In the genomic region with DNA sequence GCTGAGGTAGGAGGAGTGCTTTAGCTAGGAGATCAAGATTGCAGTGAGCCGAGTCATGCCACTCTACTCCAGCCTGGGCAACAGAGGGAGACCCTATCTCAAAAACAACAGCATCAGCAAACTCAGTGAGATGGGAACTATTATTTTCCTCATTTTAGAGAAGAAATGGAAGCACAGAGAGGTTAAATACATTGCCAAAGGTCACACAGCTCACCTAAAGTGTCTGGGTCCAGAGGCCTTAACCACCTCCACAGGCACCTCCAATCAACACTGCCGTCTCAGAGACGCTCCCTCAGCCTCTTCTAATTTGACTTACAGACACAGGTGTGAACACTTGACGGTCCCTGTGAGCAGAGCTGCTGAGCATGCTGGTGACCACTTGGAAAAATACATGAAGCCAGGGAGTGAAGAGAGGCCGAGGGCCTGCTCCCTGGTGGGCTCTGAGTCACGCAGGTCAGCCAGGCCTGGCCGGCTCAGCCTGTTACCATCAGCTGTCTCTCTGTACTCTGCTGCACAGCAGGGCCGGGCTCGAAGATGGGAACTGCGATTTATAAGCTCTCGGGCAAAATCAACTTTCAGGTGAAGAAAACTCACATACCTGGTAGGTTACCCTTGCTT, we compare ENCODE assay signal across 20 cellular contexts.
DNase-seq lines count a peak whose midpoint lies in the region; ATAC-seq and TF ChIP-seq lines count a peak whose summit lies in the region.
"Had no signal": no experiment of that assay in that cellular context is flagged by ENCODE, and none has a peak within 500 bp of the region (broad histone marks: within the 10 kb centered on the region; RNA-seq: fewer than 3 reads in every experiment).

No MANE protein-coding gene starts in this region.

- H3K36me3 Mint-ChIP-seq in WTC11 = no peaks in the 10 kb centered on the region
- H3K36me3 Mint-ChIP-seq in CD8-positive, alpha-beta memory T cell = no peaks in the 10 kb centered on the region
- H3K36me3 Mint-ChIP-seq: CD14-positive monocyte had no signal

- H3K4ac ChIP-seq in mesendoderm (ENCODE audit: low read depth, low read length) = no peak overlapping the region

- H3K27me3 Mint-ChIP-seq in WTC11 (ENCODE audit: low read depth) = no peaks in the 10 kb centered on the region
- H3K27me3 Mint-ChIP-seq in CD8-positive, alpha-beta memory T cell = peaks cover 3 to 11% of the 10 kb centered on the region in 2 donors

- no peaks in the 10 kb centered on the region for H3K9me3 Mint-ChIP-seq in WTC11
- H3K9me3 Mint-ChIP-seq in CD8-positive, alpha-beta memory T cell = no peaks in the 10 kb centered on the region
- H3K9me3 Mint-ChIP-seq: CD14-positive monocyte, H9 had no signal

- DNase-seq in SK-N-SH (no peak), WTC11 (ENCODE audit: low spot score) (no peak), mesendoderm (peak; percentile 41), sciatic nerve (ENCODE audit: low spot score) (no peak), cerebellar nuclear complex (lab: John Stamatoyannopoulos, UW) (no peak), NCI-H2107 treated with DMSO at 0.1 percent for 48 hours (lab: John Stamatoyannopoulos, UW; ENCODE audit: unreplicated experiment) (no peak)
- DNase-seq in CD8-positive, alpha-beta memory T cell = no peak
- DNase-seq: DMS 273 treated with DMSO at 0.1 percent for 48 hours, GDM1, NCI-H1105 treated with DMSO at 0.1 percent for 48 hours, NCI-H187, NCI-H2107, NCI-H226, NCI-H524, NCI-H82 had no signal

- H3K36me3 ChIP-seq in SK-N-SH (replicated peaks in 1 of 2; ENCODE audit: control insufficient read depth in 1 of 2, insufficient read depth in 2 of 2, low read length in 1 of 2) (no peaks in the 10 kb centered on the region), mesendoderm (ENCODE audit: control insufficient read depth, insufficient read depth, low read length) (no peaks in the 10 kb centered on the region)
- no peaks in the 10 kb centered on the region for H3K36me3 ChIP-seq in CD8-positive, alpha-beta memory T cell (ENCODE audit: insufficient read depth, low read length)

- TF ChIP-seq CTCF in SK-N-SH (IDR thresholded peaks at IDR 0.05) (no peak), WTC11 (IDR thresholded peaks at IDR 0.05) (no peak)

- 88% methylated on average over 11 of the region's 11 CpGs for WGBS in SK-N-SH (ENCODE audit: low lambda C conversion rate)
- WGBS in mesendoderm (ENCODE audit: extremely low coverage, insufficient coverage, low lambda C conversion rate) = no CpG with 5 or more reads among the region's 11 CpGs

- no peak overlapping the region for H3K56ac ChIP-seq in mesendoderm (ENCODE audit: low read length)

- no peak overlapping the region for H3K27ac Mint-ChIP-seq in WTC11
- peak overlapping the region in 1 of 8 donors; percentile 43 for H3K27ac Mint-ChIP-seq in CD8-positive, alpha-beta memory T cell
- H3K27ac Mint-ChIP-seq: CD14-positive monocyte had no signal

- POLR2A ChIA-PET in SK-N-SH (lab: Yijun Ruan, JAX) (no interaction called here), WTC11 (lab: Charles Lee) (interaction anchor here (0.7 kb wide), 1 partner anchor 452 kb away, joined by 4 read pairs; no protein-coding TSS in a partner anchor)
- POLR2A ChIA-PET in CD8-positive, alpha-beta memory T cell (lab: Charles Lee) = no interaction called here

- H3K79me2 ChIP-seq in SK-N-SH (ENCODE audit: insufficient read depth) (no peaks in the 10 kb centered on the region), mesendoderm (ENCODE audit: control insufficient read depth, insufficient read depth, low read length) (no peaks in the 10 kb centered on the region)

- H3K9me3 ChIP-seq in SK-N-SH = no peaks in the 10 kb centered on the region
- no peaks in the 10 kb centered on the region for H3K9me3 ChIP-seq in CD8-positive, alpha-beta memory T cell (ENCODE audit: low read length)

- H3K4me2 ChIP-seq in SK-N-SH = no peak overlapping the region
- H3K4me2 ChIP-seq in mesendoderm (ENCODE audit: low read length) = no peak overlapping the region

- H3K27ac ChIP-seq in SK-N-SH (ENCODE audit: low read depth in 2 of 2, low read length in 1 of 2) (no peak overlapping the region), mesendoderm (ENCODE audit: low read depth, low read length) (no peak overlapping the region)
- no peak overlapping the region for H3K27ac ChIP-seq in CD8-positive, alpha-beta memory T cell (ENCODE audit: low read depth, low read length)
- H3K27ac ChIP-seq: 22Rv1 had no signal

- no peaks in the 10 kb centered on the region for H3F3A ChIP-seq in SK-N-SH (replicated peaks; ENCODE audit: insufficient read depth)

- H3K4me1 Mint-ChIP-seq in WTC11 = peaks cover 16% of the 10 kb centered on the region
- H3K4me1 Mint-ChIP-seq in CD8-positive, alpha-beta memory T cell = no peaks in the 10 kb centered on the region

- H4K8ac ChIP-seq in mesendoderm (ENCODE audit: low read depth, low read length) = no peak overlapping the region

- H2BK15ac ChIP-seq in mesendoderm (replicated peaks; ENCODE audit: low read depth) = no peak overlapping the region

- H2AFZ ChIP-seq in SK-N-SH (ENCODE audit: low read depth) = 0 out of 2 replicates have a peak overlapping the region, but pooled peaks have one; percentile 62

- no peak overlapping the region for H2AK5ac ChIP-seq in mesendoderm (ENCODE audit: low read length)

- no peak overlapping the region for H3K4me3 ChIP-seq in SK-N-SH (ENCODE audit: low read depth in 2 of 2, low read length in 1 of 2)
- no peak overlapping the region for H3K4me3 ChIP-seq in mesendoderm (ENCODE audit: low read length)
- H3K4me3 ChIP-seq in CD8-positive, alpha-beta memory T cell (ENCODE audit: low read length) = no peak overlapping the region

- no peak overlapping the region for H3K18ac ChIP-seq in mesendoderm (ENCODE audit: low read length)

- no peak overlapping the region for H3K23ac ChIP-seq in mesendoderm (ENCODE audit: low read length)

- intact Hi-C loops in sciatic nerve (cut with DNase I) = no loop called here

- H2BK5ac ChIP-seq in mesendoderm (ENCODE audit: low read length) = no peak overlapping the region

- H3K27me3 ChIP-seq in SK-N-SH (ENCODE audit: insufficient read depth) (no peaks in the 10 kb centered on the region; the same call in 1 of the 2 replicates), mesendoderm (ENCODE audit: insufficient read depth, low read length, poor library complexity) (no peaks in the 10 kb centered on the region)
- no peaks in the 10 kb centered on the region for H3K27me3 ChIP-seq in CD8-positive, alpha-beta memory T cell (ENCODE audit: insufficient read depth, low read length, poor library complexity, severe bottlenecking)

- H3K9ac ChIP-seq in SK-N-SH = no peak overlapping the region
- H3K9ac ChIP-seq in mesendoderm (ENCODE audit: low read length) = no peak overlapping the region

- H3K4me3 Mint-ChIP-seq in WTC11 = no peak overlapping the region
- no peak overlapping the region for H3K4me3 Mint-ChIP-seq in CD8-positive, alpha-beta memory T cell
- H3K4me3 Mint-ChIP-seq: CD14-positive monocyte, H9 had no signal

- H4K20me1 ChIP-seq in SK-N-SH (ENCODE audit: insufficient read depth) = no peaks in the 10 kb centered on the region

- no peaks in the 10 kb centered on the region for H3K9me2 ChIP-seq in SK-N-SH

- no peak overlapping the region for H2BK120ac ChIP-seq in mesendoderm (ENCODE audit: low read depth, low read length)

- peaks cover 0 to 5% of the 10 kb centered on the region in 2 experiments; a peak in 1 of 4 replicates for H3K4me1 ChIP-seq in SK-N-SH (ENCODE audit: control insufficient read depth in 1 of 2, insufficient read depth in 2 of 2, low read depth in 1 of 2, low read length in 1 of 2)
- H3K4me1 ChIP-seq in mesendoderm (ENCODE audit: control insufficient read depth, low read depth, low read length) = no peaks in the 10 kb centered on the region
- H3K4me1 ChIP-seq in CD8-positive, alpha-beta memory T cell (ENCODE audit: insufficient read depth, low read length) = no peaks in the 10 kb centered on the region

- CTCF ChIA-PET in SK-N-SH (lab: Yijun Ruan, JAX) = interaction anchor here (2.3 kb wide), 1 partner anchor 17 kb away, joined by 9 read pairs; no protein-coding TSS in a partner anchor
- CTCF ChIA-PET in WTC11 (lab: Charles Lee) = interaction anchor here (1.2 to 1.4 kb wide), 2 partner anchors 17 to 165 kb away, joined by 4 to 6 read pairs; no protein-coding TSS in a partner anchor
- CTCF ChIA-PET in CD8-positive, alpha-beta memory T cell (lab: Charles Lee) = interaction anchor here (1.1 kb wide), 1 partner anchor 12 kb away, joined by 3 read pairs; no protein-coding TSS in a partner anchor

- no peak for TF ChIP-seq EP300 in SK-N-SH (IDR thresholded peaks at IDR 0.05; ENCODE audit: borderline replicate concordance in 1 of 2, low read depth in 1 of 2, low read length in 1 of 2)

- no peak for TF ChIP-seq RAD21 in SK-N-SH (IDR thresholded peaks at IDR 0.05; ENCODE audit: low read length)

- no peak for ATAC-seq in SK-N-SH treated with all-trans-retinoic acid at 6 μM for 48 hours
- ATAC-seq in WTC11 = peak; percentile 35
- peak; percentile 50 for ATAC-seq in sciatic nerve
- ATAC-seq: Panc1 had no signal

- no peak overlapping the region for H4K5ac ChIP-seq in mesendoderm (ENCODE audit: low read length)

- no peaks in the 10 kb centered on the region for H3K79me1 ChIP-seq in mesendoderm (ENCODE audit: low read length)

TF ChIP-seq in SK-N-SH, 30 proteins besides CTCF, POLR2A, EP300 and RAD21:
- TF ChIP-seq EZH2phosphoT487 (IDR thresholded peaks at IDR 0.05; ENCODE audit: borderline replicate concordance, low read depth) (no peak), SIN3A (IDR thresholded peaks at IDR 0.05; ENCODE audit: borderline replicate concordance, low read depth, low read length) (no peak)

TF ChIP-seq in SK-N-SH treated with all-trans-retinoic acid at 6 μM for 48 hours, 23 proteins besides CTCF, POLR2A, EP300 and RAD21 (continues in another document):
- TF ChIP-seq ISL1 (CRISPR knock-in tag; IDR thresholded peaks at IDR 0.05) = no peak

TF ChIP-seq in WTC11, 78 proteins besides CTCF, POLR2A, EP300 and RAD21 (continues in another document):
- TF ChIP-seq ZBTB21 (CRISPR knock-in tag; IDR thresholded peaks at IDR 0.05; ENCODE audit: borderline replicate concordance) = no peak
